33 cellular contexts compared by ENCODE assay signal in genomic region chr6:101887532-101887931, GRCh38.
"Had no signal": no experiment of that assay in that cellular context is flagged by ENCODE, and none has a peak within 500 bp of the region (broad histone marks: within the 10 kb centered on the region; RNA-seq: fewer than 3 reads in every experiment).

No MANE protein-coding gene starts in this region.

- H3K4me3 ChIP-seq: adrenal gland, body of pancreas, breast epithelium, Peyer's patch, SJSA1 had no signal

- H3K9ac ChIP-seq: KMS-11, SK-N-SH had no signal

- H3K4me2 ChIP-seq: KMS-11, SK-N-SH had no signal

- FAIRE-seq: astrocyte had no signal

- H3K4me1 ChIP-seq: adrenal gland, body of pancreas, breast epithelium, Peyer's patch, SJSA1 had no signal

- ATAC-seq: activated naive CD4-positive, alpha-beta T cell treated with anti-CD3 and anti-CD28 coated beads, Interleukin-2, amount 50 U/mL, for 72 hours; activated T-cell treated with anti-CD3 and anti-CD28 coated beads, Interleukin-2, amount 50 U/mL, for 4 hours; body of pancreas had no signal

- H3K36me3 ChIP-seq: adrenal gland, Peyer's patch, SJSA1 had no signal

- DNase-seq: activated B cell treated with CpG ODN at 0.5 μM for 24 hours; activated CD4-positive, alpha-beta memory T cell treated with anti-CD3 and anti-CD28 coated beads for 36 hours; activated CD4-positive, alpha-beta T cell treated with anti-CD3 and anti-CD28 coated beads for 4 hours; activated CD4-positive, alpha-beta T cell treated with anti-CD3 and anti-CD28 coated beads, Interleukin-2, amount 50 U/mL, for 1 hour; activated CD4-positive, CD25-positive, alpha-beta regulatory T cell treated with anti-CD3 and anti-CD28 coated beads, Interleukin-2, amount 50 U/mL, for 72 hours; activated CD8-positive, alpha-beta memory T cell treated with anti-CD3 and anti-CD28 coated beads, Interleukin-2, amount 50 U/mL, for 4 hours; activated gamma-delta T cell treated with Interleukin-2 at 50 U/mL for 16 hours; activated naive CD4-positive, alpha-beta T cell treated with anti-CD3 and anti-CD28 coated beads for 36 hours; activated T-cell treated with anti-CD3 and anti-CD28 coated beads for 4 hours; activated T-cell treated with anti-CD3 and anti-CD28 coated beads, Interleukin-2, amount 50 U/mL, for 4 hours; adrenal gland; body of pancreas; cerebellar nuclear complex; MM.1S; MV-4-11; NCI-H1092; NCI-H1436 treated with DMSO at 0.1 percent for 48 hours; NCI-H1694 treated with DMSO at 0.1 percent for 48 hours; NCI-H2029; NCI-H345; NCI-H524 treated with DMSO at 0.1 percent for 48 hours; NK-92 treated with Interleukin-12 subunit alpha and Interleukin-12 subunit beta, amount 100 ng/mL, for 24 hours; Peyer's patch; RPMI8226; SHP77 treated with DMSO at 0.1 percent for 48 hours; SK-N-SH; T-helper 2 cell; T-helper 9 cell had no signal

- H3K27ac ChIP-seq: adrenal gland, body of pancreas, breast epithelium, KMS-11, Peyer's patch, SJSA1 had no signal

- H3K9me3 ChIP-seq: adrenal gland, body of pancreas, breast epithelium, Peyer's patch, SJSA1, SK-N-SH had no signal

- H3K27me3 ChIP-seq: adrenal gland, body of pancreas, breast epithelium, Peyer's patch, SJSA1 had no signal
